In the genomic region with DNA sequence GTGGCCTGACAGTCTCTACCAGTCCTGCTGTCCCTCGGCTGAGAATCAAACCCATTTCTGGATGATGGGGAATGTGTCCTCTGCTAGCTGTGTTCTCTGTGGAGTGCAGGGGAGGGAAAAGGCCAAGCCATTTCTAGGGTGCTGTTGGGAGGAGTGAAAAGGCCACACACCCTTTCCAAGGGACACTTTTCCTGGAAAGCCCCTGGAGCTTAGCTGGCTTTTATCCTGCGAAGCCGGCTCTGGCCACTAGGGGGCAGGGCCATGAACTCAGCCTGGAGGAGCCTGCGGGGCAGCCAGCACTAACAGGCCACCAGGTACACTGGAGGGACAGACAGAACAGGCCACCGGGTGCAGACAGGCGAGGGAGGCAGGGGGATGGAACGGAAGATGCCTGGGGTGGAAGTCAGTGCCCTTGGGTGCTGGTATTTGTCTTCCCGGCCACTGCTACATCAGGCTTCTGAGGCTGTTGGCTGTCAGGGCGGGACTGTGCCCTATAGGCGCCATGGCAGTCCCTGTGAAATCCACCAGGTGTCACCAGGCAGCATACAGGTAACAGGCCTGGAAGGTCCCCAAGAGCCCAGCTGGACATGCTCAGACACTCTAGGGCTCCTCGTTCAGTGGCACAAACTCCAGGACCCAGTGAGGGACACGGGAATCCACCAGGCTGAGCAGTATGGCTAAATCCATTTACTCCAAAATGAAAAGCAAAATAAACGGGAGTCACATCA, we compare ENCODE assay signal across 9 cellular contexts. TPM values are rescaled to one million over a fixed set of nuclear protein-coding genes. Genes with fewer than 3 reads are reported as not detected.
DNase-seq lines count a peak whose midpoint lies in the region; ATAC-seq, FAIRE-seq and TF ChIP-seq lines count a peak whose summit lies in the region.
"Not testable (repeated sequence)": the region's sequence is repeated elsewhere in the genome, so short reads cannot be mapped to it uniquely, and the experiment has no call there.
"Had no signal": no experiment of that assay in that cellular context is flagged by ENCODE, and none has a peak within 500 bp of the region (broad histone marks: within the 10 kb centered on the region; RNA-seq: fewer than 3 reads in every experiment).

No MANE protein-coding gene starts in this region.

- H3K36me3 ChIP-seq in A673 (ENCODE audit: insufficient read depth, low read length, poor library complexity, severe bottlenecking); neural cell (ENCODE audit: insufficient read depth, low read length): not testable (repeated sequence)

- ATAC-seq in GM18909 (IDR thresholded peaks at IDR 0.05; ENCODE audit: poor library complexity, unreplicated experiment) (peak; percentile 50), foreskin keratinocyte (peak; percentile 93)

- intact Hi-C loops in A673 (cut with micrococcal nuclease; ENCODE audit: unreplicated experiment), result not testable (repeated sequence)

- not testable (repeated sequence) for H3K27ac Mint-ChIP-seq in activated CD4-positive, alpha-beta T cell treated with anti-CD3 and anti-CD28 coated beads, Interleukin-2, amount 10 ng/mL, durations not matched to agents 7 days and 5 days; activated naive CD8-positive, alpha-beta T cell treated with anti-CD3 and anti-CD28 coated beads for 36 hours

- not testable (repeated sequence) for H3K4me1 ChIP-seq in A673 (ENCODE audit: insufficient read depth, low read length, poor library complexity, severe bottlenecking); foreskin keratinocyte

- not testable (repeated sequence) for H3K4me3 ChIP-seq in A673 (ENCODE audit: low read depth, low read length, poor library complexity, severe bottlenecking); neural cell (ENCODE audit: low read length)

- not testable (repeated sequence) for DNase-seq in A673 (ENCODE audit: low spot score); HTR-8/SVneo (ENCODE audit: insufficient read length, low spot score); foreskin keratinocyte
- peak; percentile 47 for DNase-seq in activated CD4-positive, alpha-beta T cell treated with anti-CD3 and anti-CD28 coated beads, Interleukin-2, amount 10 ng/mL, durations not matched to agents 7 days and 5 days
- DNase-seq in activated naive CD8-positive, alpha-beta T cell treated with anti-CD3 and anti-CD28 coated beads for 36 hours, result peak; percentile 49
- DNase-seq in stimulated activated CD4-positive, alpha-beta T cell treated with anti-CD3 and anti-CD28 coated beads, TNF-alpha, amount 100 ng/mL, for 1 hour (ENCODE audit: low read depth in 3 of 3, low spot score in 1 of 3), result peak; percentile 11 to 44 (median 15)

- not testable (repeated sequence) for H3K9me3 Mint-ChIP-seq in activated CD4-positive, alpha-beta T cell treated with anti-CD3 and anti-CD28 coated beads, Interleukin-2, amount 10 ng/mL, durations not matched to agents 7 days and 5 days; activated naive CD8-positive, alpha-beta T cell treated with anti-CD3 and anti-CD28 coated beads for 36 hours

- not testable (repeated sequence) for H4K20me1 ChIP-seq in neural cell (ENCODE audit: insufficient read depth)

- TF ChIP-seq CTCF in A673 (conservative IDR thresholded peaks at IDR 0.05; ENCODE audit: low read depth, low read length), result peak; percentile 41; the same call in 1 of the 2 replicates
- TF ChIP-seq CTCF in foreskin keratinocyte (conservative IDR thresholded peaks at IDR 0.05), result peak; percentile 42
- peak; percentile 62 for TF ChIP-seq CTCF in neural cell (IDR thresholded peaks at IDR 0.05; ENCODE audit: poor library complexity, severe bottlenecking)

- H3K27me3 Mint-ChIP-seq in activated CD4-positive, alpha-beta T cell treated with anti-CD3 and anti-CD28 coated beads, Interleukin-2, amount 10 ng/mL, durations not matched to agents 7 days and 5 days; activated naive CD8-positive, alpha-beta T cell treated with anti-CD3 and anti-CD28 coated beads for 36 hours: not testable (repeated sequence)

- H3K79me2 ChIP-seq in neural cell (replicated peaks; ENCODE audit: insufficient read depth, low read length), result not testable (repeated sequence)

- not testable (repeated sequence) for H3K36me3 Mint-ChIP-seq in activated CD4-positive, alpha-beta T cell treated with anti-CD3 and anti-CD28 coated beads, Interleukin-2, amount 10 ng/mL, durations not matched to agents 7 days and 5 days (ENCODE audit: low read depth); activated naive CD8-positive, alpha-beta T cell treated with anti-CD3 and anti-CD28 coated beads for 36 hours

- H3K27ac ChIP-seq in A673 (ENCODE audit: low read depth, low read length, poor library complexity, severe bottlenecking); foreskin keratinocyte; neural cell (ENCODE audit: low read length): not testable (repeated sequence)

- not testable (repeated sequence) for H2AFZ ChIP-seq in neural cell (ENCODE audit: low read depth, low read length)

- not testable (repeated sequence) for H3K4me1 Mint-ChIP-seq in activated CD4-positive, alpha-beta T cell treated with anti-CD3 and anti-CD28 coated beads, Interleukin-2, amount 10 ng/mL, durations not matched to agents 7 days and 5 days; activated naive CD8-positive, alpha-beta T cell treated with anti-CD3 and anti-CD28 coated beads for 36 hours

- BruUV-seq in A673 (replicated peaks; lab: Mats Ljungman, UMichigan), result not testable (repeated sequence)

- not testable (repeated sequence) for TF ChIP-seq EP300 in neural cell (conservative IDR thresholded peaks at IDR 0.05; ENCODE audit: poor library complexity, severe bottlenecking)

- not testable (repeated sequence) for H3K4me2 ChIP-seq in neural cell (ENCODE audit: low read length)

- peak; percentile 33 for FAIRE-seq in HTR-8/SVneo (lab: Jason Lieb, UNC)

- POLR2A ChIA-PET in A673 (lab: Charles Lee; ENCODE audit: low non-redundant PET); activated CD4-positive, alpha-beta T cell treated with anti-CD3 and anti-CD28 coated beads, Interleukin-2, amount 10 ng/mL, durations not matched to agents 7 days and 5 days (lab: Charles Lee): not testable (repeated sequence)

- CTCF ChIA-PET in A673 (lab: Charles Lee), result interaction anchor here (1.1 kb wide), 1 partner anchor 242 kb away, joined by 3 read pairs; no protein-coding TSS in a partner anchor
- CTCF ChIA-PET in activated CD4-positive, alpha-beta T cell treated with anti-CD3 and anti-CD28 coated beads, Interleukin-2, amount 10 ng/mL, durations not matched to agents 7 days and 5 days (lab: Charles Lee), result not testable (repeated sequence)

- H3K4me3 Mint-ChIP-seq in activated CD4-positive, alpha-beta T cell treated with anti-CD3 and anti-CD28 coated beads, Interleukin-2, amount 10 ng/mL, durations not matched to agents 7 days and 5 days; activated naive CD8-positive, alpha-beta T cell treated with anti-CD3 and anti-CD28 coated beads for 36 hours: not testable (repeated sequence)

- not testable (repeated sequence) for H3K9ac ChIP-seq in neural cell (ENCODE audit: low read length)

- H3K9me2 ChIP-seq in neural cell (ENCODE audit: insufficient read depth, low read length), result not testable (repeated sequence)

- TF ChIP-seq RAD21 in neural cell (conservative IDR thresholded peaks at IDR 0.05), result not testable (repeated sequence)

- H3K27me3 ChIP-seq in A673 (replicated peaks; ENCODE audit: insufficient read depth, low read depth, low read length, poor library complexity); foreskin keratinocyte; neural cell (ENCODE audit: insufficient read depth, low read depth, low read length): not testable (repeated sequence)

- not testable (repeated sequence) for H3F3A ChIP-seq in neural cell (ENCODE audit: insufficient read depth, low read length, poor library complexity, severe bottlenecking)

- H3K9me3 ChIP-seq in A673 (ENCODE audit: low read depth, low read length, poor library complexity, severe bottlenecking); neural cell (ENCODE audit: low read length): not testable (repeated sequence)

TF ChIP-seq in neural cell, 6 proteins besides CTCF, POLR2A, EP300 and RAD21:
- peak; percentile 34 for TF ChIP-seq SMC3 (conservative IDR thresholded peaks at IDR 0.05; ENCODE audit: poor library complexity)

RNA-seq across cellular contexts. Expression of a gene that starts 16.5 kb away (rescaled TPM):
- total RNA-seq in A673 (2021), result not detected in 2 replicates
- not detected for total RNA-seq in activated CD4-positive, alpha-beta T cell treated with anti-CD3 and anti-CD28 coated beads, Interleukin-2, amount 10 ng/mL, durations not matched to agents 7 days and 5 days
- not detected for total RNA-seq in activated naive CD8-positive, alpha-beta T cell treated with anti-CD3 and anti-CD28 coated beads for 36 hours
- not detected in 2 replicates for total RNA-seq in foreskin keratinocyte
- polyA plus RNA-seq in foreskin keratinocyte, result not detected in 2 replicates
- 0.50 TPM in 2 replicates for polyA plus RNA-seq in neural cell
- polyA minus RNA-seq in neural cell, result 0.12 and 0.24 TPM in 2 replicates
- total RNA-seq: activated CD8-positive, alpha-beta memory T cell treated with anti-CD3 and anti-CD28 coated beads for 36 hours had no signal
